ENCODE assay signal across 1 cellular context in genomic region chr6:44203955-44204354, GRCh38.
A peak's percentile ranks its signal among the peaks of the same experiment; 100 is the strongest.
TF ChIP-seq lines count a peak whose summit lies in the region.

No MANE protein-coding gene starts in this region.

TF ChIP-seq in K562, 482 proteins besides CTCF, POLR2A, EP300 and RAD21 (continued from another document and continues in another):
- no peak for TF ChIP-seq THRB (CRISPR knock-in tag; conservative IDR thresholded peaks at IDR 0.05)
- no peak for TF ChIP-seq ZNF140 (CRISPR knock-in tag; IDR thresholded peaks at IDR 0.05)
- no peak for TF ChIP-seq ZNF311 (CRISPR knock-in tag; IDR thresholded peaks at IDR 0.05)
- TF ChIP-seq TAF9B (IDR thresholded peaks at IDR 0.05; ENCODE audit: partially characterized antibody), result peak; percentile 40
- peak; percentile 65; the same call in 1 of the 2 replicates for TF ChIP-seq ADNP (tag; IDR thresholded peaks at IDR 0.05)
- no peak for TF ChIP-seq NR4A1 (CRISPR knock-in tag; IDR thresholded peaks at IDR 0.05)
- no peak for TF ChIP-seq NR4A1 (tag; IDR thresholded peaks at IDR 0.05)
- TF ChIP-seq MXD1 (CRISPR knock-in tag; IDR thresholded peaks at IDR 0.05; ENCODE audit: borderline replicate concordance, poor library complexity, severe bottlenecking), result no peak
- no peak for TF ChIP-seq SPI1 (IDR thresholded peaks at IDR 0.05; ENCODE audit: borderline replicate concordance, low read depth, low read length)
- TF ChIP-seq IRF9 (tag; IDR thresholded peaks at IDR 0.05), result no peak
- TF ChIP-seq ARID1B (IDR thresholded peaks at IDR 0.05), result peak; percentile 90
- TF ChIP-seq ARID4B (CRISPR knock-in tag; IDR thresholded peaks at IDR 0.05), result no peak
- no peak for TF ChIP-seq SMC3 (conservative IDR thresholded peaks at IDR 0.05; ENCODE audit: insufficient read depth, low read depth, low read length)
- no peak for TF ChIP-seq ZBTB12 (CRISPR knock-in tag; IDR thresholded peaks at IDR 0.05)
- TF ChIP-seq FOXO4 (CRISPR knock-in tag; IDR thresholded peaks at IDR 0.05), result no peak
- no peak for TF ChIP-seq RNF2 (IDR thresholded peaks at IDR 0.05)
- TF ChIP-seq KDM2B (CRISPR knock-in tag; IDR thresholded peaks at IDR 0.05), result no peak
- TF ChIP-seq MLX (CRISPR knock-in tag; conservative IDR thresholded peaks at IDR 0.05), result no peak
- no peak for TF ChIP-seq ZNF175 (CRISPR knock-in tag; IDR thresholded peaks at IDR 0.05; ENCODE audit: low read depth)
- peak; percentile 45; the same call in 1 of the 2 replicates for TF ChIP-seq ATF7 (IDR thresholded peaks at IDR 0.05)
- no peak for TF ChIP-seq HES1 (IDR thresholded peaks at IDR 0.05; ENCODE audit: low read depth)
- TF ChIP-seq TGIF2 (CRISPR knock-in tag; IDR thresholded peaks at IDR 0.05), result no peak
- peak; percentile 36; the same call in 1 of the 2 replicates for TF ChIP-seq EHMT2 (IDR thresholded peaks at IDR 0.05)
- TF ChIP-seq MAFK (IDR thresholded peaks at IDR 0.05; ENCODE audit: low read length), result no peak
- peak; percentile 63 for TF ChIP-seq FOS (IDR thresholded peaks at IDR 0.05; ENCODE audit: extremely low read depth, insufficient read length)
- TF ChIP-seq ZNF384 (IDR thresholded peaks at IDR 0.05; ENCODE audit: low read depth, low read length), result no peak
- TF ChIP-seq CTCFL (IDR thresholded peaks at IDR 0.05; ENCODE audit: borderline replicate concordance, insufficient read depth, low read depth, low read length, poor library complexity, severe bottlenecking), result no peak
- no peak for TF ChIP-seq SIN3B (IDR thresholded peaks at IDR 0.05; ENCODE audit: low read depth)
- TF ChIP-seq ZNF280A (IDR thresholded peaks at IDR 0.05; ENCODE audit: low read depth, partially characterized antibody), result no peak
- no peak for TF ChIP-seq BDP1 (IDR thresholded peaks at IDR 0.05; ENCODE audit: insufficient read depth, insufficient read length)
- TF ChIP-seq SMAD4 (CRISPR knock-in tag; conservative IDR thresholded peaks at IDR 0.05), result no peak
- no peak for TF ChIP-seq MAX (CRISPR knock-in tag; IDR thresholded peaks at IDR 0.05)
- no peak for TF ChIP-seq PRDM10 (IDR thresholded peaks at IDR 0.05; ENCODE audit: partially characterized antibody)
- no peak for TF ChIP-seq BRF1 (IDR thresholded peaks at IDR 0.05; ENCODE audit: borderline replicate concordance, extremely low read depth, insufficient read length)
- no peak for TF ChIP-seq EZH2 (IDR thresholded peaks at IDR 0.05; ENCODE audit: borderline replicate concordance, low read depth, low read length)
